In the genomic region with DNA sequence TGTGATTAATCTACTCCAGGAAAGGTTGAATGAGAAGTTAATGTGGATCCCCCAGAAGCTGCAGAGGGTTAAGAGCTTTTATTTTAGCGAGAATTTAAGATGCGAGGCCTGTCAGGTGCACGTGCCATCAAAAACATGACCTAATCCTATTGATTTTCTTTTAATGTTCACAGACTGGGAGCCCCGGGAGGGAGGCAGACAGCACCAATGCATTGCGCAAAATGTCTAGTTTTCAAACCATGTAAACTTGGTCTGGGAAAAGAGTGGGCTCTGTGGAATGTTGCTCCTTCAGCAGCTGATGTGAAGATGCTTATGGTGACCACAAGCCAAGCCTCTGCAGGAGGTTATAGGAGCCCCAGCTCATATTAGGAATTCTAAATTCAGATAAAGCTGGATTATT, we compare ENCODE assay signal across 1 cellular context.
A peak's percentile ranks its signal among the peaks of the same experiment; 100 is the strongest.
TF ChIP-seq lines count a peak whose summit lies in the region.

No MANE protein-coding gene starts in this region.

TF ChIP-seq in HepG2, 621 proteins besides CTCF, POLR2A, EP300 and RAD21 (continued from another document):
- TF ChIP-seq, protein P1, sequence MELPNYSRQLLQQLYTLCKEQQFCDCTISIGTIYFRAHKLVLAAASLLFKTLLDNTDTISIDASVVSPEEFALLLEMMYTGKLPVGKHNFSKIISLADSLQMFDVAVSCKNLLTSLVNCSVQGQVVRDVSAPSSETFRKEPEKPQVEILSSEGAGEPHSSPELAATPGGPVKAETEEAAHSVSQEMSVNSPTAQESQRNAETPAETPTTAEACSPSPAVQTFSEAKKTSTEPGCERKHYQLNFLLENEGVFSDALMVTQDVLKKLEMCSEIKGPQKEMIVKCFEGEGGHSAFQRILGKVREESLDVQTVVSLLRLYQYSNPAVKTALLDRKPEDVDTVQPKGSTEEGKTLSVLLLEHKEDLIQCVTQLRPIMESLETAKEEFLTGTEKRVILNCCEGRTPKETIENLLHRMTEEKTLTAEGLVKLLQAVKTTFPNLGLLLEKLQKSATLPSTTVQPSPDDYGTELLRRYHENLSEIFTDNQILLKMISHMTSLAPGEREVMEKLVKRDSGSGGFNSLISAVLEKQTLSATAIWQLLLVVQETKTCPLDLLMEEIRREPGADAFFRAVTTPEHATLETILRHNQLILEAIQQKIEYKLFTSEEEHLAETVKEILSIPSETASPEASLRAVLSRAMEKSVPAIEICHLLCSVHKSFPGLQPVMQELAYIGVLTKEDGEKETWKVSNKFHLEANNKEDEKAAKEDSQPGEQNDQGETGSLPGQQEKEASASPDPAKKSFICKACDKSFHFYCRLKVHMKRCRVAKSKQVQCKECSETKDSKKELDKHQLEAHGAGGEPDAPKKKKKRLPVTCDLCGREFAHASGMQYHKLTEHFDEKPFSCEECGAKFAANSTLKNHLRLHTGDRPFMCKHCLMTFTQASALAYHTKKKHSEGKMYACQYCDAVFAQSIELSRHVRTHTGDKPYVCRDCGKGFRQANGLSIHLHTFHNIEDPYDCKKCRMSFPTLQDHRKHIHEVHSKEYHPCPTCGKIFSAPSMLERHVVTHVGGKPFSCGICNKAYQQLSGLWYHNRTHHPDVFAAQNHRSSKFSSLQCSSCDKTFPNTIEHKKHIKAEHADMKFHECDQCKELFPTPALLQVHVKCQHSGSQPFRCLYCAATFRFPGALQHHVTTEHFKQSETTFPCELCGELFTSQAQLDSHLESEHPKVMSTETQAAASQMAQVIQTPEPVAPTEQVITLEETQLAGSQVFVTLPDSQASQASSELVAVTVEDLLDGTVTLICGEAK (IDR thresholded peaks at IDR 0.05): no peak
- TF ChIP-seq, protein P1 (CRISPR knock-in tag; IDR thresholded peaks at IDR 0.05): no peak
- no peak for TF ChIP-seq XBP1 (CRISPR knock-in tag; IDR thresholded peaks at IDR 0.05)
- TF ChIP-seq SOX6 (IDR thresholded peaks at IDR 0.05): no peak
- TF ChIP-seq SOX6 (CRISPR knock-in tag; IDR thresholded peaks at IDR 0.05): peak; percentile 11; the same call in 1 of the 2 replicates
- no peak for TF ChIP-seq ZFYVE20 (CRISPR knock-in tag; IDR thresholded peaks at IDR 0.05; ENCODE audit: borderline replicate concordance, low read depth)
- no peak for TF ChIP-seq MED1 (CRISPR knock-in tag; IDR thresholded peaks at IDR 0.05)
- TF ChIP-seq ZNF562 (CRISPR knock-in tag; IDR thresholded peaks at IDR 0.05; ENCODE audit: borderline replicate concordance): no peak
- TF ChIP-seq CEBPG (CRISPR knock-in tag; IDR thresholded peaks at IDR 0.05): peak; percentile 11; the same call in 1 of the 2 replicates
- TF ChIP-seq, protein P2, sequence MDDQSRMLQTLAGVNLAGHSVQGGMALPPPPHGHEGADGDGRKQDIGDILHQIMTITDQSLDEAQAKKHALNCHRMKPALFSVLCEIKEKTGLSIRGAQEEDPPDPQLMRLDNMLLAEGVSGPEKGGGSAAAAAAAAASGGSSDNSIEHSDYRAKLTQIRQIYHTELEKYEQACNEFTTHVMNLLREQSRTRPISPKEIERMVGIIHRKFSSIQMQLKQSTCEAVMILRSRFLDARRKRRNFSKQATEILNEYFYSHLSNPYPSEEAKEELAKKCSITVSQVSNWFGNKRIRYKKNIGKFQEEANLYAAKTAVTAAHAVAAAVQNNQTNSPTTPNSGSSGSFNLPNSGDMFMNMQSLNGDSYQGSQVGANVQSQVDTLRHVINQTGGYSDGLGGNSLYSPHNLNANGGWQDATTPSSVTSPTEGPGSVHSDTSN (CRISPR knock-in tag; IDR thresholded peaks at IDR 0.05; ENCODE audit: borderline replicate concordance): no peak
- TF ChIP-seq PHF8 (CRISPR knock-in tag; IDR thresholded peaks at IDR 0.05): no peak
- TF ChIP-seq SIX4 (CRISPR knock-in tag; IDR thresholded peaks at IDR 0.05): no peak
- TF ChIP-seq, protein P3, sequence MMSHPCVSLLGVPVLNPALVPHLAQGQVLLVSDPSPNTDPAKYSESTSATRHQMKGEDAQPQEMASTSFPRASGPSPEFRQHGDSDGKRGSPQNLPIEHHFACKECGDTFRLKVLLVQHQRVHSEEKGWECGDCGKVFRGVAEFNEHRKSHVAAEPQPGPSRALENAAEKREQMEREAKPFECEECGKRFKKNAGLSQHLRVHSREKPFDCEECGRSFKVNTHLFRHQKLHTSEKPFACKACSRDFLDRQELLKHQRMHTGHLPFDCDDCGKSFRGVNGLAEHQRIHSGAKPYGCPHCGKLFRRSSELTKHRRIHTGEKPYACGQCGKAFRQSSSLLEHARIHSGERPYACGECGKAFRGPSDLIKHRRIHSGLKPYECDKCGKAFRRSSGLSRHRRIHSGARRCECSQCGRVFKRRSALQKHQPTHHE (CRISPR knock-in tag; IDR thresholded peaks at IDR 0.05; ENCODE audit: borderline replicate concordance): no peak
- 0 out of 2 replicates have a peak, but pooled peaks have one; percentile 19 for TF ChIP-seq ZNF331 (CRISPR knock-in tag; IDR thresholded peaks at IDR 0.05)
